Comparison of ENCODE assay signal across 27 cellular contexts in the genomic region with DNA sequence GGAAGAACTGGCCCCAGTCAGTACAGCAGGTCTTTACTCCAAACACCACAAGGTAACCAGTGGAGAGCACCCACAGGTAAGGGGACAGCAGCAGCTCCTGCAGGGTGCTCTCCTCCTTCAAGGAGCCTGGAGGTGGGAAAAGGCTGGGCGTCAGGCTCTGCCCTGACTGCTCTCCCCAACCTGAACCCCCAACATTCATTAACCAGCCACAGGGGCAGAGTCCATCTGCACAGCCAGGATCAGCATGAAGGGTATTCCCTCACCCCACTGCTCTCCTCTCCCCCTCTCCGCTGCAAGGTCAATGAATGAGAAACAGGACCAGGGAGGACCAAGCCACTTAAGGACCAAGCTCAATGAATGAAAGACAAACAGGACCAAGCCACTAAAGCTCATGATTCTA. TPM values are rescaled to one million over a fixed set of nuclear protein-coding genes. Genes with fewer than 3 reads are reported as not detected.
A peak's percentile ranks its signal among the peaks of the same experiment; 100 is the strongest.
DNase-seq lines count a peak whose midpoint lies in the region; ATAC-seq and TF ChIP-seq lines count a peak whose summit lies in the region.
"Had no signal": no experiment of that assay in that cellular context is flagged by ENCODE, and none has a peak within 500 bp of the region (broad histone marks: within the 10 kb centered on the region; RNA-seq: fewer than 3 reads in every experiment).

No MANE protein-coding gene starts in this region.

- peaks cover 34% of the 10 kb centered on the region for H3K4me1 Mint-ChIP-seq in activated naive CD8-positive, alpha-beta T cell treated with anti-CD3 and anti-CD28 coated beads, Interleukin-2, amount 10 ng/mL, durations not matched to agents 7 days and 5 days
- H3K4me1 Mint-ChIP-seq in activated naive CD8-positive, alpha-beta T cell treated with anti-CD3 and anti-CD28 coated beads for 36 hours: peaks cover 46% of the 10 kb centered on the region
- peaks cover 29% of the 10 kb centered on the region for H3K4me1 Mint-ChIP-seq in central memory CD8-positive, alpha-beta T cell

- H3K36me3 ChIP-seq in liver (ENCODE audit: control insufficient read depth in 4 of 4, insufficient read depth in 3 of 4, low read depth in 1 of 4, low read length in 3 of 4): peaks cover 5 to 18% (median 15%) of the 10 kb centered on the region in 4 donors

- POLR2A ChIA-PET in activated naive CD8-positive, alpha-beta T cell treated with anti-CD3 and anti-CD28 coated beads, Interleukin-2, amount 10 ng/mL, durations not matched to agents 7 days and 5 days (lab: Charles Lee): interaction anchor here (1.6 kb wide), 1 partner anchor 9 kb away, joined by 4 read pairs; the partner anchor contains the start of gene RPS25

- no peak for TF ChIP-seq RAD21 in liver (IDR thresholded peaks at IDR 0.05)

- peaks cover 17 to 76% (median 56%) of the 10 kb centered on the region in 4 donors for H3K4me1 ChIP-seq in liver (ENCODE audit: control insufficient read depth in 4 of 4, insufficient read depth in 4 of 4, low read length in 3 of 4)

- no peaks in the 10 kb centered on the region for H3K27me3 Mint-ChIP-seq in activated naive CD8-positive, alpha-beta T cell treated with anti-CD3 and anti-CD28 coated beads, Interleukin-2, amount 10 ng/mL, durations not matched to agents 7 days and 5 days
- no peaks in the 10 kb centered on the region for H3K27me3 Mint-ChIP-seq in activated naive CD8-positive, alpha-beta T cell treated with anti-CD3 and anti-CD28 coated beads for 36 hours
- no peaks in the 10 kb centered on the region for H3K27me3 Mint-ChIP-seq in central memory CD8-positive, alpha-beta T cell
- H3K27me3 Mint-ChIP-seq: activated naive CD8-positive, alpha-beta T cell; B cell; naive thymus-derived CD8-positive, alpha-beta T cell had no signal

- no peak overlapping the region for H3K4me3 Mint-ChIP-seq in activated naive CD8-positive, alpha-beta T cell treated with anti-CD3 and anti-CD28 coated beads, Interleukin-2, amount 10 ng/mL, durations not matched to agents 7 days and 5 days
- H3K4me3 Mint-ChIP-seq in activated naive CD8-positive, alpha-beta T cell treated with anti-CD3 and anti-CD28 coated beads for 36 hours: no peak overlapping the region
- H3K4me3 Mint-ChIP-seq in central memory CD8-positive, alpha-beta T cell: no peak overlapping the region
- H3K4me3 Mint-ChIP-seq: activated naive CD8-positive, alpha-beta T cell; B cell; immature natural killer cell; naive thymus-derived CD8-positive, alpha-beta T cell had no signal

- peaks cover 22% of the 10 kb centered on the region for H3K36me3 Mint-ChIP-seq in activated naive CD8-positive, alpha-beta T cell treated with anti-CD3 and anti-CD28 coated beads, Interleukin-2, amount 10 ng/mL, durations not matched to agents 7 days and 5 days
- peaks cover 24% of the 10 kb centered on the region for H3K36me3 Mint-ChIP-seq in activated naive CD8-positive, alpha-beta T cell treated with anti-CD3 and anti-CD28 coated beads for 36 hours
- H3K36me3 Mint-ChIP-seq in central memory CD8-positive, alpha-beta T cell (ENCODE audit: insufficient read depth): peaks cover 29% of the 10 kb centered on the region

- peak overlapping the region; percentile 71 to 86 (median 85) for H3K4me3 ChIP-seq in liver (ENCODE audit: low read depth in 1 of 3, low read length in 3 of 3)
- H3K4me3 ChIP-seq: A549, left ventricle myocardium inferior, transverse colon had no signal

- peak overlapping the region; percentile 57 for H3K27ac Mint-ChIP-seq in activated naive CD8-positive, alpha-beta T cell treated with anti-CD3 and anti-CD28 coated beads, Interleukin-2, amount 10 ng/mL, durations not matched to agents 7 days and 5 days
- H3K27ac Mint-ChIP-seq in activated naive CD8-positive, alpha-beta T cell treated with anti-CD3 and anti-CD28 coated beads for 36 hours: no peak overlapping the region
- peak overlapping the region; percentile 22 for H3K27ac Mint-ChIP-seq in central memory CD8-positive, alpha-beta T cell (ENCODE audit: low read depth)
- H3K27ac Mint-ChIP-seq: B cell had no signal

- ATAC-seq in activated naive CD8-positive, alpha-beta T cell treated with anti-CD3 and anti-CD28 coated beads, Interleukin-2, amount 10 ng/mL, durations not matched to agents 7 days and 5 days (ENCODE audit: low read depth): no peak
- no peak for ATAC-seq in central memory CD8-positive, alpha-beta T cell (replicated peaks; ENCODE audit: extremely low read depth, poor library complexity, severe bottlenecking)
- no peak for ATAC-seq in GM18873 (IDR thresholded peaks at IDR 0.05; ENCODE audit: low FRiP score, unreplicated experiment)
- ATAC-seq: A549; HCT116; naive thymus-derived CD8-positive, alpha-beta T cell; pancreas; right cardiac atrium had no signal

- WGBS in liver: 39% methylated on average over 2 of the region's 2 CpGs

- H3K27me3 ChIP-seq in liver (ENCODE audit: control insufficient read depth in 4 of 4, insufficient read depth in 4 of 4, low read length in 3 of 4): no peaks in the 10 kb centered on the region
- H3K27me3 ChIP-seq: pancreas, stomach, transverse colon had no signal

- no peak for TF ChIP-seq CTCF in liver (IDR thresholded peaks at IDR 0.05; ENCODE audit: low read depth, low read length, missing input control)

- peak overlapping the region; percentile 92 to 97 for H3K27ac ChIP-seq in liver (ENCODE audit: low read depth in 1 of 2, low read length in 2 of 2)
- H3K27ac ChIP-seq: A549, left ventricle myocardium inferior, stomach, transverse colon had no signal

- H3K9me3 Mint-ChIP-seq in activated naive CD8-positive, alpha-beta T cell treated with anti-CD3 and anti-CD28 coated beads, Interleukin-2, amount 10 ng/mL, durations not matched to agents 7 days and 5 days: no peaks in the 10 kb centered on the region
- H3K9me3 Mint-ChIP-seq in activated naive CD8-positive, alpha-beta T cell treated with anti-CD3 and anti-CD28 coated beads for 36 hours: no peaks in the 10 kb centered on the region
- H3K9me3 Mint-ChIP-seq in central memory CD8-positive, alpha-beta T cell: no peaks in the 10 kb centered on the region
- H3K9me3 Mint-ChIP-seq: immature natural killer cell; naive thymus-derived CD8-positive, alpha-beta T cell had no signal

- H3K9ac ChIP-seq in liver (ENCODE audit: low read depth in 1 of 2, low read length in 2 of 2): peak overlapping the region; percentile 29 to 73
- H3K9ac ChIP-seq: SK-N-SH had no signal

- H3K9me3 ChIP-seq in liver (ENCODE audit: control insufficient read depth in 4 of 4, low read length in 3 of 4): no peaks in the 10 kb centered on the region
- H3K9me3 ChIP-seq: A549, left ventricle myocardium inferior, pancreas, SK-N-SH, stomach, transverse colon had no signal

- no peak for DNase-seq in activated naive CD8-positive, alpha-beta T cell treated with anti-CD3 and anti-CD28 coated beads, Interleukin-2, amount 10 ng/mL, durations not matched to agents 7 days and 5 days
- DNase-seq in activated naive CD8-positive, alpha-beta T cell treated with anti-CD3 and anti-CD28 coated beads for 36 hours: no peak
- DNase-seq in central memory CD8-positive, alpha-beta T cell (ENCODE audit: low spot score in 2 of 2): no peak
- no peak for DNase-seq in NCI-H2227 treated with DMSO at 0.1 percent for 48 hours (lab: John Stamatoyannopoulos, UW)
- DNase-seq in DMS153 (lab: John Stamatoyannopoulos, UW): no peak
- no peak for DNase-seq in hypothalamus (lab: John Stamatoyannopoulos, UW)
- DNase-seq: activated CD4-positive, alpha-beta T cell treated with anti-CD3 and anti-CD28 coated beads for 48 hours; effector CD4-positive, alpha-beta T cell; foreskin fibroblast; immature natural killer cell; IMR-90; left ventricle myocardium inferior; naive thymus-derived CD8-positive, alpha-beta T cell; NCI-H1105; NCI-H1930; NCI-H748 treated with DMSO at 0.1 percent for 48 hours; right cardiac atrium; SK-N-SH; stomach; transverse colon had no signal

TF ChIP-seq in liver, 16 proteins besides CTCF, POLR2A, EP300 and RAD21 (continues in another document):
- TF ChIP-seq NR2F2 (IDR thresholded peaks at IDR 0.05) (no peak), EGR1 (IDR thresholded peaks at IDR 0.05; ENCODE audit: low read depth in 2 of 2) (no peak), HNF4G (IDR thresholded peaks at IDR 0.05) (peak; percentile 68), YY1 (IDR thresholded peaks at IDR 0.05) (no peak), RXRA (IDR thresholded peaks at IDR 0.05) (peak; percentile 26 to 43), ATF3 (IDR thresholded peaks at IDR 0.05) (no peak), FOXA1 (IDR thresholded peaks at IDR 0.05) (no peak), SP1 (IDR thresholded peaks at IDR 0.05) (peak; percentile 70)

RNA-seq across cellular contexts. Expression of gene SLC37A4, which starts 3.7 kb away (rescaled TPM):
- 10 to 100 TPM; 20.3 to 23.9 TPM for total RNA-seq in activated naive CD8-positive, alpha-beta T cell treated with anti-CD3 and anti-CD28 coated beads, Interleukin-2, amount 10 ng/mL, durations not matched to agents 7 days and 5 days
- 10 to 100 TPM; 28.2 to 30.1 TPM for total RNA-seq in activated naive CD8-positive, alpha-beta T cell treated with anti-CD3 and anti-CD28 coated beads for 36 hours
- 100 to 1,000 TPM in 1 of 2 donors, 10 to 100 TPM in 1; 62.7 to 184 TPM for total RNA-seq in liver
- 10 to 100 TPM; 93.8 to 98.7 TPM for polyA plus RNA-seq in liver

RNA-seq across cellular contexts. Expression of gene TRAPPC4, which starts 8.4 kb away (rescaled TPM):
- 10 to 100 TPM; 80.5 to 84.4 TPM for total RNA-seq in activated naive CD8-positive, alpha-beta T cell treated with anti-CD3 and anti-CD28 coated beads, Interleukin-2, amount 10 ng/mL, durations not matched to agents 7 days and 5 days
- 100 to 1,000 TPM; 114 to 127 TPM for total RNA-seq in activated naive CD8-positive, alpha-beta T cell treated with anti-CD3 and anti-CD28 coated beads for 36 hours
- 10 to 100 TPM; 32.8 to 35.7 TPM for total RNA-seq in liver
- 10 to 100 TPM; 21.1 to 32.1 TPM for polyA plus RNA-seq in liver

RNA-seq across cellular contexts. Expression of gene RPS25, which starts 8.8 kb away (rescaled TPM):
- total RNA-seq in activated naive CD8-positive, alpha-beta T cell treated with anti-CD3 and anti-CD28 coated beads, Interleukin-2, amount 10 ng/mL, durations not matched to agents 7 days and 5 days: 1,000 to 10,000 TPM; 1,397 to 1,460 TPM
- 1,000 to 10,000 TPM; 1,524 to 1,591 TPM for total RNA-seq in activated naive CD8-positive, alpha-beta T cell treated with anti-CD3 and anti-CD28 coated beads for 36 hours
- total RNA-seq in liver: 100 to 1,000 TPM; 228 to 294 TPM
- 100 to 1,000 TPM; 477 to 499 TPM for polyA plus RNA-seq in liver

RNA-seq across cellular contexts. Expression of gene CENATAC, which starts 29.0 kb away (rescaled TPM):
- total RNA-seq in activated naive CD8-positive, alpha-beta T cell treated with anti-CD3 and anti-CD28 coated beads, Interleukin-2, amount 10 ng/mL, durations not matched to agents 7 days and 5 days: 10 to 100 TPM; 66.8 to 74.2 TPM
- total RNA-seq in activated naive CD8-positive, alpha-beta T cell treated with anti-CD3 and anti-CD28 coated beads for 36 hours: 10 to 100 TPM; 24.8 to 28.3 TPM
- total RNA-seq in liver: 10 to 100 TPM; 12.0 to 33.6 TPM
- 10 to 100 TPM in 1 of 2 donors, 1 to 10 TPM in 1; 6.0 to 14.5 TPM for polyA plus RNA-seq in liver

RNA-seq across cellular contexts. Expression of gene HYOU1, which starts 30.0 kb away (rescaled TPM):
- 10 to 100 TPM; 76.5 to 83.1 TPM for total RNA-seq in activated naive CD8-positive, alpha-beta T cell treated with anti-CD3 and anti-CD28 coated beads, Interleukin-2, amount 10 ng/mL, durations not matched to agents 7 days and 5 days
- 100 to 1,000 TPM; 121 to 125 TPM for total RNA-seq in activated naive CD8-positive, alpha-beta T cell treated with anti-CD3 and anti-CD28 coated beads for 36 hours
- 100 to 1,000 TPM in 1 of 2 donors, 10 to 100 TPM in 1; 46.3 to 270 TPM for total RNA-seq in liver
- polyA plus RNA-seq in liver: 100 to 1,000 TPM in 1 of 2 donors, 10 to 100 TPM in 1; 41.6 to 191 TPM

Comparison
In these comparisons a context has a peak if more than half of its experiments do, and no peak if none do; other contexts are left out.
1. RNA of gene RPS25, which starts 8.8 kb away (total RNA-seq): 1,524 to 1,591 TPM in activated naive CD8-positive, alpha-beta T cell treated with anti-CD3 and anti-CD28 coated beads for 36 hours and 1,397 to 1,460 TPM in activated naive CD8-positive, alpha-beta T cell treated with anti-CD3 and anti-CD28 coated beads, Interleukin-2, amount 10 ng/mL, durations not matched to agents 7 days and 5 days; 228 to 294 TPM in liver; every median in the first group is over 4 times any median in the second.